In genomic region chr12:53207042-53207441, GRCh38 we compare ENCODE assay signal across 9 cellular contexts. TPM values are rescaled to one million over a fixed set of nuclear protein-coding genes. Genes with fewer than 3 reads are reported as not detected.
A peak's percentile ranks its signal among the peaks of the same experiment; 100 is the strongest.
DNase-seq lines count a peak whose midpoint lies in the region; ATAC-seq and TF ChIP-seq lines count a peak whose summit lies in the region.
"Had no signal": no experiment of that assay in that cellular context is flagged by ENCODE, and none has a peak within 500 bp of the region (broad histone marks: within the 10 kb centered on the region; RNA-seq: fewer than 3 reads in every experiment).

Gene ITGB7, minus strand, starts transcription at chr12:53207251. Its CDS starts 6,808 bp downstream, at chr12:53200443.

- H3K36me3 ChIP-seq in vagina (peaks cover 0 to 24% of the 10 kb centered on the region in 2 donors), mesendoderm (ENCODE audit: control insufficient read depth, insufficient read depth, low read length) (peaks cover 3% of the 10 kb centered on the region)

- H3K4me1 ChIP-seq in vagina, result peaks cover 31% of the 10 kb centered on the region
- H3K4me1 ChIP-seq in mesendoderm (ENCODE audit: control insufficient read depth, low read depth, low read length), result peaks cover 2% of the 10 kb centered on the region
- H3K4me1 ChIP-seq: parathyroid adenoma had no signal

- H3K27me3 ChIP-seq in vagina (no peaks in the 10 kb centered on the region), mesendoderm (ENCODE audit: insufficient read depth, low read length, poor library complexity) (no peaks in the 10 kb centered on the region)

- H3K27ac Mint-ChIP-seq in activated CD4-positive, alpha-beta T cell treated with anti-CD3 and anti-CD28 coated beads, Interleukin-2, amount 10 ng/mL, durations not matched to agents 24 days and 14 days, result peak within 1 kb of the TSS; percentile 88

- H3K27ac ChIP-seq in vagina (peak within 1 kb of the TSS; percentile 44), mesendoderm (ENCODE audit: low read depth, low read length) (no peak within 1 kb of the TSS)
- H3K27ac ChIP-seq: parathyroid adenoma had no signal

- H3K79me2 ChIP-seq in mesendoderm (ENCODE audit: control insufficient read depth, insufficient read depth, low read length), result no peaks in the 10 kb centered on the region
- H3K79me2 ChIP-seq: parathyroid adenoma had no signal

- WGBS in mesendoderm (ENCODE audit: extremely low coverage, insufficient coverage, low lambda C conversion rate), result no CpG with 5 or more reads among the region's 5 CpGs

- H3K36me3 Mint-ChIP-seq in activated CD4-positive, alpha-beta T cell treated with anti-CD3 and anti-CD28 coated beads, Interleukin-2, amount 10 ng/mL, durations not matched to agents 24 days and 14 days (ENCODE audit: low read depth), result peaks cover 45% of the 10 kb centered on the region

- no peak within 1 kb of the TSS for H2BK15ac ChIP-seq in mesendoderm (replicated peaks; ENCODE audit: low read depth)

- no peaks in the 10 kb centered on the region for H3K9me3 Mint-ChIP-seq in activated CD4-positive, alpha-beta T cell treated with anti-CD3 and anti-CD28 coated beads, Interleukin-2, amount 10 ng/mL, durations not matched to agents 24 days and 14 days

- H3K4ac ChIP-seq in mesendoderm (ENCODE audit: low read depth, low read length), result no peak within 1 kb of the TSS

- DNase-seq in activated CD4-positive, alpha-beta T cell treated with anti-CD3 and anti-CD28 coated beads, Interleukin-2, amount 10 ng/mL, durations not matched to agents 24 days and 14 days, result peak; percentile 91
- DNase-seq in left colon, result peak; percentile 74 to 75
- no peak for DNase-seq in vagina (ENCODE audit: extremely low spot score in 2 of 2)
- no peak for DNase-seq in NCI-H146 (lab: John Stamatoyannopoulos, UW)
- DNase-seq in NCI-H2171 (lab: John Stamatoyannopoulos, UW), result no peak
- no peak for DNase-seq in mesendoderm

- no peaks in the 10 kb centered on the region for H3K9me3 ChIP-seq in vagina

- H2BK5ac ChIP-seq in mesendoderm (ENCODE audit: low read length), result no peak within 1 kb of the TSS

- H3K79me1 ChIP-seq in mesendoderm (ENCODE audit: low read length), result no peaks in the 10 kb centered on the region

- peak; percentile 50 for ATAC-seq in GM19328 (IDR thresholded peaks at IDR 0.05; ENCODE audit: unreplicated experiment)
- ATAC-seq in HG03342 (IDR thresholded peaks at IDR 0.05; ENCODE audit: unreplicated experiment), result peak; percentile 42
- ATAC-seq in left colon, result peak; percentile 94

- no peak for TF ChIP-seq POLR2A in vagina (IDR thresholded peaks at IDR 0.05)

- intact Hi-C loops in activated CD4-positive, alpha-beta T cell treated with anti-CD3 and anti-CD28 coated beads, Interleukin-2, amount 10 ng/mL, durations not matched to agents 24 days and 14 days (cut with micrococcal nuclease), result no loop called here
- intact Hi-C loops in left colon (cut with DNase I, micrococcal nuclease) (no loop called here), vagina (cut with DNase I) (no loop called here)

- H3K4me1 Mint-ChIP-seq in activated CD4-positive, alpha-beta T cell treated with anti-CD3 and anti-CD28 coated beads, Interleukin-2, amount 10 ng/mL, durations not matched to agents 24 days and 14 days, result peaks cover 60% of the 10 kb centered on the region

- peak within 1 kb of the TSS; percentile 92 for H3K4me3 Mint-ChIP-seq in activated CD4-positive, alpha-beta T cell treated with anti-CD3 and anti-CD28 coated beads, Interleukin-2, amount 10 ng/mL, durations not matched to agents 24 days and 14 days

- H2AK5ac ChIP-seq in mesendoderm (ENCODE audit: low read length), result no peak within 1 kb of the TSS

- no peaks in the 10 kb centered on the region for H3K27me3 Mint-ChIP-seq in activated CD4-positive, alpha-beta T cell treated with anti-CD3 and anti-CD28 coated beads, Interleukin-2, amount 10 ng/mL, durations not matched to agents 24 days and 14 days

- H3K9ac ChIP-seq in mesendoderm (ENCODE audit: low read length), result no peak within 1 kb of the TSS
- H3K9ac ChIP-seq: parathyroid adenoma had no signal

- H4K5ac ChIP-seq in mesendoderm (ENCODE audit: low read length), result no peak within 1 kb of the TSS

- no peak within 1 kb of the TSS for H3K4me2 ChIP-seq in mesendoderm (ENCODE audit: low read length)

- no peak for TF ChIP-seq CTCF in vagina (IDR thresholded peaks at IDR 0.05)

- no peak within 1 kb of the TSS for H3K18ac ChIP-seq in mesendoderm (ENCODE audit: low read length)

- no peak within 1 kb of the TSS for H3K23ac ChIP-seq in mesendoderm (ENCODE audit: low read length)

- H2BK120ac ChIP-seq in mesendoderm (ENCODE audit: low read depth, low read length), result no peak within 1 kb of the TSS

- H4K8ac ChIP-seq in mesendoderm (ENCODE audit: low read depth, low read length), result no peak within 1 kb of the TSS

- H3K4me3 ChIP-seq in vagina (no peak within 1 kb of the TSS), mesendoderm (ENCODE audit: low read length) (no peak within 1 kb of the TSS)

- no peak within 1 kb of the TSS for H3K56ac ChIP-seq in mesendoderm (ENCODE audit: low read length)

RNA-seq across cellular contexts. Expression of gene ITGB7, which starts in this region (rescaled TPM):
- total RNA-seq in activated CD4-positive, alpha-beta T cell treated with anti-CD3 and anti-CD28 coated beads, Interleukin-2, amount 10 ng/mL, durations not matched to agents 24 days and 14 days, result 226 and 239 TPM in 2 replicates
- 1 to 10 TPM; 4.6 to 9.1 TPM for total RNA-seq in left colon
- 3.7 TPM for total RNA-seq in vagina
- 0.49 TPM for polyA plus RNA-seq in mesendoderm (2013, experiment 1 of 2)
- 0.88 TPM for polyA plus RNA-seq in mesendoderm (2013, experiment 2 of 2)

Comparison
In these comparisons a context has a peak if more than half of its experiments do, and no peak if none do; other contexts are left out.
1. RNA of gene ITGB7 (total RNA-seq): 226 to 239 TPM in activated CD4-positive, alpha-beta T cell treated with anti-CD3 and anti-CD28 coated beads, Interleukin-2, amount 10 ng/mL, durations not matched to agents 24 days and 14 days; 4.6 to 9.1 TPM in left colon and 3.7 TPM in vagina (single experiment); every median in the first group is over 10 times any median in the second.
2. ATAC-seq: peak in every context shown above with its lines; median percentile 94 in left colon; 50 in GM19328; 42 in HG03342.
3. DNase-seq: peak in activated CD4-positive, alpha-beta T cell treated with anti-CD3 and anti-CD28 coated beads, Interleukin-2, amount 10 ng/mL, durations not matched to agents 24 days and 14 days (single experiment) and left colon (2 of 2); none in vagina (0 of 2), NCI-H146 (single experiment), NCI-H2171 (single experiment) and mesendoderm (single experiment).